1 cellular context compared by ENCODE assay signal in the genomic region with DNA sequence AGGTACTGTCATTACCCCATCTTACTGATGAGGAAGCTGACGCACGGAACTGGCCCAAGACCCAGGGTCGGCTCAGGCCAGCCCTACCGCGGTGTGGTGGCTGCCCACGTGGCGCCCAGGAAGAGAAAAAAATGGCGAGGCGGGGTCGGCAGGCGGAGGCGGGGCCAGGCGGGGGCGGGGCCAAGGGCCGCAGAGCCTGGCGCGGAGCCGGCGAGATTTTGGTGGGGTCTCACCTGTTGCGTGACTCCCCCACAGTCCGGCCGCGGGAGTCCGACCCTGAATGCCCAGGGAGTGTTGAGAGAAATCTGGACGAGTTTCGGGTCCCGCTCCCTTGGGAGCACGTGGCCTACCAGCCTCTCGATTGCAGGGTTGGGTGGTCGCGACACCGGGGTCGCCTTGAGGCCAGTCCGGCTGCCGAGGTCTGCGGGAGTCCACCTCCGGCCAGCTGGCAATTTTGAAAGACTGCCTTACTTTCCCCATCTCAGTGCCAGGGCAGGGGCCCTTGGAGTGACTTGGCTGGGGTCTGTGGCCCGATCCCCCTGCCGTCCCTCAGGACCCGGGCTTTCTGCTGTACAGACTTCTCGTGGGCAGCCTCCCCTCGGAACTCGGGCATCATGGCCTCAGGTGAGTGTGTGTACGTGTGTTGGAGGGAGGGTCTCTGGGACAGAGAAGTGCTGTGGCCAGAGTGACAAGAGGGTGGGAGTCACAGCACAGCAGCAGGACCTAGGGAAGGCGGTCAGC.
TF ChIP-seq lines count a peak whose summit lies in the region.

A gene (plus strand): TSS at position 183 of the 741 bp plus-strand sequence. CDS start 1,339 bp downstream, outside the sequence.

TF ChIP-seq in SK-N-SH, 30 proteins besides CTCF, POLR2A, EP300 and RAD21 (continued from another document):
- TF ChIP-seq, protein P1, sequence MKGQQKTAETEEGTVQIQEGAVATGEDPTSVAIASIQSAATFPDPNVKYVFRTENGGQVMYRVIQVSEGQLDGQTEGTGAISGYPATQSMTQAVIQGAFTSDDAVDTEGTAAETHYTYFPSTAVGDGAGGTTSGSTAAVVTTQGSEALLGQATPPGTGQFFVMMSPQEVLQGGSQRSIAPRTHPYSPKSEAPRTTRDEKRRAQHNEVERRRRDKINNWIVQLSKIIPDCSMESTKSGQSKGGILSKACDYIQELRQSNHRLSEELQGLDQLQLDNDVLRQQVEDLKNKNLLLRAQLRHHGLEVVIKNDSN (IDR thresholded peaks at IDR 0.05; ENCODE audit: borderline replicate concordance, low read depth), result peak; percentile 86
- TF ChIP-seq JUND (IDR thresholded peaks at IDR 0.05) (no peak), RCOR1 (IDR thresholded peaks at IDR 0.05; ENCODE audit: low read length) (no peak), ELF1 (IDR thresholded peaks at IDR 0.05) (no peak), TCF12 (IDR thresholded peaks at IDR 0.05) (no peak), GATA2 (CRISPR knock-in tag; IDR thresholded peaks at IDR 0.05) (no peak), MEF2A (IDR thresholded peaks at IDR 0.05; ENCODE audit: borderline replicate concordance, low read depth) (no peak), MXI1 (IDR thresholded peaks at IDR 0.05; ENCODE audit: low read depth, low read length) (peak; percentile 99), YY1 (IDR thresholded peaks at IDR 0.05; ENCODE audit: low read depth) (0 out of 2 replicates have a peak, but pooled peaks have one; percentile 61), RFX5 (IDR thresholded peaks at IDR 0.05; ENCODE audit: low read length) (no peak), POLR2AphosphoS5 (IDR thresholded peaks at IDR 0.05; ENCODE audit: low read depth, low read length) (peak; percentile 63), NFIC (IDR thresholded peaks at IDR 0.05; ENCODE audit: borderline replicate concordance) (no peak), EZH2phosphoT487 (IDR thresholded peaks at IDR 0.05; ENCODE audit: borderline replicate concordance, low read depth) (no peak), FOSL2 (IDR thresholded peaks at IDR 0.05; ENCODE audit: borderline replicate concordance, low read depth) (no peak), SMC3 (IDR thresholded peaks at IDR 0.05; ENCODE audit: low read depth, low read length) (no peak), TEAD4 (IDR thresholded peaks at IDR 0.05; ENCODE audit: borderline replicate concordance, insufficient read depth) (no peak)
- TF ChIP-seq, protein P2, sequence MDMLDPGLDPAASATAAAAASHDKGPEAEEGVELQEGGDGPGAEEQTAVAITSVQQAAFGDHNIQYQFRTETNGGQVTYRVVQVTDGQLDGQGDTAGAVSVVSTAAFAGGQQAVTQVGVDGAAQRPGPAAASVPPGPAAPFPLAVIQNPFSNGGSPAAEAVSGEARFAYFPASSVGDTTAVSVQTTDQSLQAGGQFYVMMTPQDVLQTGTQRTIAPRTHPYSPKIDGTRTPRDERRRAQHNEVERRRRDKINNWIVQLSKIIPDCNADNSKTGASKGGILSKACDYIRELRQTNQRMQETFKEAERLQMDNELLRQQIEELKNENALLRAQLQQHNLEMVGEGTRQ (IDR thresholded peaks at IDR 0.05; ENCODE audit: borderline replicate concordance, low read depth, low read length), result peak; percentile 43; the same call in 1 of the 2 replicates
- TF ChIP-seq, protein P3, sequence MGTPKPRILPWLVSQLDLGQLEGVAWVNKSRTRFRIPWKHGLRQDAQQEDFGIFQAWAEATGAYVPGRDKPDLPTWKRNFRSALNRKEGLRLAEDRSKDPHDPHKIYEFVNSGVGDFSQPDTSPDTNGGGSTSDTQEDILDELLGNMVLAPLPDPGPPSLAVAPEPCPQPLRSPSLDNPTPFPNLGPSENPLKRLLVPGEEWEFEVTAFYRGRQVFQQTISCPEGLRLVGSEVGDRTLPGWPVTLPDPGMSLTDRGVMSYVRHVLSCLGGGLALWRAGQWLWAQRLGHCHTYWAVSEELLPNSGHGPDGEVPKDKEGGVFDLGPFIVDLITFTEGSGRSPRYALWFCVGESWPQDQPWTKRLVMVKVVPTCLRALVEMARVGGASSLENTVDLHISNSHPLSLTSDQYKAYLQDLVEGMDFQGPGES (IDR thresholded peaks at IDR 0.05; ENCODE audit: low read depth, low read length), result no peak
- TF ChIP-seq, protein P4, sequence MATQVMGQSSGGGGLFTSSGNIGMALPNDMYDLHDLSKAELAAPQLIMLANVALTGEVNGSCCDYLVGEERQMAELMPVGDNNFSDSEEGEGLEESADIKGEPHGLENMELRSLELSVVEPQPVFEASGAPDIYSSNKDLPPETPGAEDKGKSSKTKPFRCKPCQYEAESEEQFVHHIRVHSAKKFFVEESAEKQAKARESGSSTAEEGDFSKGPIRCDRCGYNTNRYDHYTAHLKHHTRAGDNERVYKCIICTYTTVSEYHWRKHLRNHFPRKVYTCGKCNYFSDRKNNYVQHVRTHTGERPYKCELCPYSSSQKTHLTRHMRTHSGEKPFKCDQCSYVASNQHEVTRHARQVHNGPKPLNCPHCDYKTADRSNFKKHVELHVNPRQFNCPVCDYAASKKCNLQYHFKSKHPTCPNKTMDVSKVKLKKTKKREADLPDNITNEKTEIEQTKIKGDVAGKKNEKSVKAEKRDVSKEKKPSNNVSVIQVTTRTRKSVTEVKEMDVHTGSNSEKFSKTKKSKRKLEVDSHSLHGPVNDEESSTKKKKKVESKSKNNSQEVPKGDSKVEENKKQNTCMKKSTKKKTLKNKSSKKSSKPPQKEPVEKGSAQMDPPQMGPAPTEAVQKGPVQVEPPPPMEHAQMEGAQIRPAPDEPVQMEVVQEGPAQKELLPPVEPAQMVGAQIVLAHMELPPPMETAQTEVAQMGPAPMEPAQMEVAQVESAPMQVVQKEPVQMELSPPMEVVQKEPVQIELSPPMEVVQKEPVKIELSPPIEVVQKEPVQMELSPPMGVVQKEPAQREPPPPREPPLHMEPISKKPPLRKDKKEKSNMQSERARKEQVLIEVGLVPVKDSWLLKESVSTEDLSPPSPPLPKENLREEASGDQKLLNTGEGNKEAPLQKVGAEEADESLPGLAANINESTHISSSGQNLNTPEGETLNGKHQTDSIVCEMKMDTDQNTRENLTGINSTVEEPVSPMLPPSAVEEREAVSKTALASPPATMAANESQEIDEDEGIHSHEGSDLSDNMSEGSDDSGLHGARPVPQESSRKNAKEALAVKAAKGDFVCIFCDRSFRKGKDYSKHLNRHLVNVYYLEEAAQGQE (IDR thresholded peaks at IDR 0.05; ENCODE audit: low read depth, low read length), result no peak
- TF ChIP-seq, protein P5, sequence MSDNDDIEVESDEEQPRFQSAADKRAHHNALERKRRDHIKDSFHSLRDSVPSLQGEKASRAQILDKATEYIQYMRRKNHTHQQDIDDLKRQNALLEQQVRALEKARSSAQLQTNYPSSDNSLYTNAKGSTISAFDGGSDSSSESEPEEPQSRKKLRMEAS (IDR thresholded peaks at IDR 0.05; ENCODE audit: low read depth), result peak; percentile 99
